ENCODE assay signal across 11 cellular contexts in the genomic region with DNA sequence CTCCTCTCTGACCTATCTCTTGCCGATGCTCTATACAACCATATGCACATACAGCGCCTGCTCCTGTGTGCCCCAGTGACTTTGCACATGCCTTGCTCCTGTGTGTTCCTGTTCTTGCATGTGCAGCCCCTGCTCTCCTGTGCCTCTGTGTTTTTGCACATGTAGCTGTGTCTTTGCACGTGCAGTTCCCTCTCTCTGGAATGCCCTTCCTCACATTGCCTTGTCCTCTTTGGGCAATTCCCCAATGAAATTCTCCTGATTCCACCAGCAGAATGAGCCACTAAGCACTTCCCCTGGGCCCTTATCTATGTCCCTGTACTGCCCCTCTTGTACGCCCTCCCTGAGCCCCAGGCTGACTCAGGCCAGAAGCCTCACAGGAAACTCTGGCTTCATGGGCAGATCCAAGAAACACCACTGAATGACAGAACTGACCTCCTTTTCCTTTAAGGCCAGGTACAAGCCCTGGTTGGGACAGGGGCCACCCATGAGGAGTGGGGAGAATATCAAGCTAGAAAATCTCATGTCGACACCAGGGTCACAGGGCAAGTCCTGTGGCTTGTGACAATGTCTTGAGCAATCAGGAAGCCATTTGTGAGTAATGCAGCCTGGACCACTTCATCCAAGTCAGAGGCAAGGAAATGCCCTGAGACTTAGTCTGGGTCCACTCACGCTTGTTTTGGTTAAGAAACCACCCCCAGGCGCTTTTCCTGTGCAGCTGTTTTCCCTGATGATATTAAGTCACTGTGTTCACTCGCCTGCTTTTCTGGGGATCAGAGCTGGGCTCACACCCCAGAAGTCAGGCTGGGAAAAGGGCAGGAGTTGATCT. TPM values are rescaled to one million over a fixed set of nuclear protein-coding genes. Genes with fewer than 3 reads are reported as not detected.
DNase-seq lines count a peak whose midpoint lies in the region; ATAC-seq and TF ChIP-seq lines count a peak whose summit lies in the region.
"Had no signal": no experiment of that assay in that cellular context is flagged by ENCODE, and none has a peak within 500 bp of the region (broad histone marks: within the 10 kb centered on the region; RNA-seq: fewer than 3 reads in every experiment).

No MANE protein-coding gene starts in this region.

- H3K4me2 ChIP-seq in IMR-90 (ENCODE audit: low read depth, low read length) (peak overlapping the region; percentile 61), mammary epithelial cell (ENCODE audit: insufficient read depth, low read depth, low read length) (peak overlapping the region; percentile 39)

- BruUV-seq in IMR-90 (replicated peaks; lab: Mats Ljungman, UMichigan): no TSS peak
- BruUV-seq in mammary epithelial cell (replicated peaks; lab: Mats Ljungman, UMichigan): no TSS peak

- H3K27ac ChIP-seq in IMR-90 (ENCODE audit: insufficient read depth, low read length): peak overlapping the region; percentile 89
- peak overlapping the region; percentile 14 for H3K27ac ChIP-seq in mammary epithelial cell (ENCODE audit: insufficient read depth, low read depth, low read length)
- H3K27ac ChIP-seq in left lung: peak overlapping the region in 1 of 2 donors; percentile 60

- H3K9me3 ChIP-seq in IMR-90 (ENCODE audit: control insufficient read depth, insufficient read depth, low read length) (no peaks in the 10 kb centered on the region), mammary epithelial cell (replicated peaks; ENCODE audit: insufficient read depth, low read length) (no peaks in the 10 kb centered on the region), left lung (no peaks in the 10 kb centered on the region)

- no peak overlapping the region for H3K27ac Mint-ChIP-seq in progenitor cell of endocrine pancreas

- H3K18ac ChIP-seq in IMR-90 (ENCODE audit: low read depth, low read length): peak overlapping the region; percentile 89

- peak; percentile 40; the same call in 1 of the 2 replicates for TF ChIP-seq POLR2A in IMR-90 (IDR thresholded peaks at IDR 0.05; ENCODE audit: low read depth, low read length)

- H3K4ac ChIP-seq in IMR-90 (ENCODE audit: low read depth, low read length): peak overlapping the region; percentile 97

- intact Hi-C loops in IMR-90 (cut with micrococcal nuclease) (loop anchor here (2.0 to 10.0 kb wide), 3 partner anchors 50 to 244 kb away; no protein-coding TSS in a partner anchor), mammary epithelial cell (cut with micrococcal nuclease) (loop anchor here (1.0 to 5.0 kb wide), 3 partner anchors 17 to 244 kb away; no protein-coding TSS in a partner anchor), left lung (cut with DNase I) (no loop called here)

- H4K5ac ChIP-seq in IMR-90 (ENCODE audit: low read depth, low read length): peak overlapping the region; percentile 56; the same call in 1 of the 2 replicates

- H3K27me3 ChIP-seq in IMR-90 (ENCODE audit: control insufficient read depth, insufficient read depth, low read length) (no peaks in the 10 kb centered on the region), mammary epithelial cell (ENCODE audit: insufficient read depth, low read length) (no peaks in the 10 kb centered on the region), left lung (peaks cover 6 to 29% of the 10 kb centered on the region in 2 donors)

- H4K8ac ChIP-seq in IMR-90 (ENCODE audit: low read depth in 2 of 2, low read length in 2 of 2): peak overlapping the region; percentile 62 to 93

- H3K27me3 Mint-ChIP-seq in progenitor cell of endocrine pancreas: peaks cover 56% of the 10 kb centered on the region

- H4K20me1 ChIP-seq in IMR-90 (ENCODE audit: insufficient read depth, low read length): peaks cover 7% of the 10 kb centered on the region; the same call in 1 of the 2 replicates
- H4K20me1 ChIP-seq in mammary epithelial cell (ENCODE audit: insufficient read depth, low read length): no peaks in the 10 kb centered on the region

- H2AK5ac ChIP-seq in IMR-90 (ENCODE audit: low read depth, low read length): peak overlapping the region; percentile 100

- in situ Hi-C loops in IMR-90 (cut with MboI; ENCODE audit: low sequenced_read_pairs): no loop called here
- in situ Hi-C loops in mammary epithelial cell (cut with MboI; ENCODE audit: low sequenced_read_pairs in 2 of 2): no loop called here

- CTCF ChIA-PET in IMR-90 (lab: Yijun Ruan, JAX) (interaction anchor here (0.5 to 5.4 kb wide), 8 partner anchors 9 to 473 kb away, joined by 3 to 48 read pairs (median 4); no protein-coding TSS in a partner anchor), mammary epithelial cell (lab: Charles Lee; ENCODE audit: low non-redundant PET) (interaction anchor here (0.5 to 2.2 kb wide), 4 partner anchors 49 to 207 kb away, joined by 3 to 29 read pairs (median 6); no protein-coding TSS in a partner anchor), GM10248 (lab: Yijun Ruan, JAX) (interaction anchor here (1.0 to 7.3 kb wide), 22 partner anchors 8 to 326 kb away, joined by 3 to 109 read pairs (median 6); no protein-coding TSS in a partner anchor)

- H3K4me3 ChIP-seq in IMR-90 (ENCODE audit: insufficient read depth, low read depth, low read length): no peak overlapping the region
- no peak overlapping the region for H3K4me3 ChIP-seq in mammary epithelial cell (replicated peaks in 1 of 3; ENCODE audit: insufficient read depth in 1 of 3, low read depth in 2 of 3, low read length in 3 of 3)
- H3K4me3 ChIP-seq in left lung: no peak overlapping the region

- H3K56ac ChIP-seq in IMR-90 (ENCODE audit: extremely low read depth, insufficient read depth, low read length): peak overlapping the region; percentile 90

- ATAC-seq in IMR-90 (ENCODE audit: low read depth) (peak; percentile 63), left lung (peak; percentile 56), HG02759 (IDR thresholded peaks at IDR 0.05; ENCODE audit: unreplicated experiment) (no peak)

- no peak overlapping the region for H3K4me3 Mint-ChIP-seq in progenitor cell of endocrine pancreas (ENCODE audit: low read depth)
- H3K4me3 Mint-ChIP-seq: CD8-positive, alpha-beta memory T cell had no signal

- H3K4me1 ChIP-seq in IMR-90 (ENCODE audit: control insufficient read depth, insufficient read depth, low read length) (peaks cover 38% of the 10 kb centered on the region), mammary epithelial cell (ENCODE audit: insufficient read depth, low read length) (peaks cover 55% of the 10 kb centered on the region), left lung (peaks cover 7 to 47% of the 10 kb centered on the region in 2 donors)

- H3K79me2 ChIP-seq in mammary epithelial cell (ENCODE audit: insufficient read depth, low read length): peaks cover 34% of the 10 kb centered on the region

- peak overlapping the region; percentile 97 for H2BK120ac ChIP-seq in IMR-90 (ENCODE audit: low read depth, low read length)

- POLR2A ChIA-PET in IMR-90 (lab: Charles Lee; ENCODE audit: unreplicated experiment): interaction anchor here (0.8 kb wide), 1 partner anchor 13 kb away, joined by 4 read pairs; no protein-coding TSS in a partner anchor
- POLR2A ChIA-PET in GM10248 (lab: Yijun Ruan, JAX): no interaction called here

- H3K36me3 Mint-ChIP-seq in progenitor cell of endocrine pancreas (ENCODE audit: insufficient read depth): no peaks in the 10 kb centered on the region
- H3K36me3 Mint-ChIP-seq: CD8-positive, alpha-beta memory T cell had no signal

- no peaks in the 10 kb centered on the region; the same call in 1 of the 2 replicates for H3K36me3 ChIP-seq in IMR-90 (ENCODE audit: control insufficient read depth, insufficient read depth, low read length)
- no peaks in the 10 kb centered on the region for H3K36me3 ChIP-seq in mammary epithelial cell (ENCODE audit: insufficient read depth, low read length)
- no peaks in the 10 kb centered on the region for H3K36me3 ChIP-seq in left lung

- H3K4me1 Mint-ChIP-seq in progenitor cell of endocrine pancreas (ENCODE audit: low read depth): no peaks in the 10 kb centered on the region

- H4K91ac ChIP-seq in IMR-90 (ENCODE audit: insufficient read depth, low read depth, low read length): peak overlapping the region; percentile 90

- TF ChIP-seq CTCF in IMR-90 (conservative IDR thresholded peaks at IDR 0.05; ENCODE audit: low read depth, low read length): no peak
- no peak for TF ChIP-seq CTCF in mammary epithelial cell (conservative IDR thresholded peaks at IDR 0.05 in 1 of 2, IDR thresholded peaks at IDR 0.05 in 1 of 2; ENCODE audit: extremely low read depth in 1 of 2, insufficient read depth in 1 of 2, low read depth in 1 of 2, low read length in 2 of 2)
- TF ChIP-seq CTCF in left lung (IDR thresholded peaks at IDR 0.05): no peak
- no peak for TF ChIP-seq CTCF in GM10248 (IDR thresholded peaks at IDR 0.05; ENCODE audit: control extremely low read depth, extremely low read depth, low read depth, missing control alignments)
- no peak for TF ChIP-seq CTCF in progenitor cell of endocrine pancreas (IDR thresholded peaks at IDR 0.05; ENCODE audit: unreplicated experiment)

- DNase-seq in 8988T: peak; percentile 76
- DNase-seq in IMR-90: peak; percentile 99
- peak; percentile 94 for DNase-seq in mammary epithelial cell
- peak in 1 of 2 donors; percentile 48 for DNase-seq in left lung
- DNase-seq in GM10248 (ENCODE audit: extremely low spot score): no peak
- no peak for DNase-seq in NCI-H69 (lab: John Stamatoyannopoulos, UW)
- no peak for DNase-seq in progenitor cell of endocrine pancreas (ENCODE audit: low spot score, unreplicated experiment)
- DNase-seq: effector CD4-positive, alpha-beta T cell; SHP77 treated with DMSO at 0.1 percent for 48 hours had no signal

- dilution Hi-C loops in IMR-90 (cut with HindIII; ENCODE audit: low sequenced_read_pairs, unreplicated experiment) (no loop called here), mammary epithelial cell (cut with HindIII; ENCODE audit: low sequenced_read_pairs) (no loop called here)

- 94% methylated on average over 2 of the region's 8 CpGs; no CpG with 5 or more reads in 1 of the 2 experiments for WGBS in IMR-90 (ENCODE audit: extremely low coverage in 2 of 2, insufficient read length in 1 of 2), 2 experiments
- 48% methylated on average over 8 of the region's 8 CpGs for WGBS in mammary epithelial cell (ENCODE audit: low coverage, missing lambda C conversion rate)

- H3K9ac ChIP-seq in IMR-90 (ENCODE audit: low read depth, low read length): peak overlapping the region; percentile 46; the same call in 1 of the 2 replicates
- no peak overlapping the region for H3K9ac ChIP-seq in mammary epithelial cell (ENCODE audit: insufficient read depth, low read length)

- H2BK15ac ChIP-seq in IMR-90 (ENCODE audit: low read depth, low read length): peak overlapping the region; percentile 90

- H2AK9ac ChIP-seq in IMR-90 (replicated peaks; ENCODE audit: low read depth, low read length, poor library complexity): peak overlapping the region; percentile 93

- peak overlapping the region; percentile 96 for H3K23ac ChIP-seq in IMR-90 (ENCODE audit: low read depth, low read length)

- TF ChIP-seq RAD21 in IMR-90 (IDR thresholded peaks at IDR 0.05; ENCODE audit: low read length): no peak

- H3K14ac ChIP-seq in IMR-90 (replicated peaks; ENCODE audit: low read depth, low read length): peak overlapping the region; percentile 93

- H3K9me1 ChIP-seq in IMR-90 (ENCODE audit: insufficient read depth, low read length): peaks cover 46% of the 10 kb centered on the region

- H2BK20ac ChIP-seq in IMR-90 (ENCODE audit: low read depth, low read length): peak overlapping the region; percentile 98

- peaks cover 4 to 70% of the 10 kb centered on the region in 2 experiments; a peak in 3 of 4 replicates for H3K79me1 ChIP-seq in IMR-90 (ENCODE audit: low read depth in 1 of 2, low read length in 2 of 2)

- H3K9me3 Mint-ChIP-seq in progenitor cell of endocrine pancreas (ENCODE audit: low read depth): no peaks in the 10 kb centered on the region

- H2AFZ ChIP-seq in IMR-90 (replicated peaks; ENCODE audit: low read length, poor library complexity): peak overlapping the region; percentile 74
- no peak overlapping the region for H2AFZ ChIP-seq in mammary epithelial cell (ENCODE audit: low read depth, low read length)

- peak overlapping the region; percentile 97 for H2BK5ac ChIP-seq in IMR-90 (ENCODE audit: low read depth, low read length, poor library complexity, severe bottlenecking)

RNA-seq across cellular contexts. Expression of gene ARHGAP22, which starts 1.9 kb away (rescaled TPM):
- total RNA-seq in IMR-90 (2012; rRNA removed) (28.3 and 35.3 TPM in 2 replicates), mammary epithelial cell (10 to 100 TPM; 32.7 to 44.3 TPM), left lung (10 to 100 TPM in 1 of 2 donors, 1 to 10 TPM in 1; 5.2 to 10.4 TPM), progenitor cell of endocrine pancreas (3.8 and 4.7 TPM in 2 replicates)
- polyA plus RNA-seq in IMR-90 (2012; rRNA removed) (30.2 and 34.0 TPM in 2 replicates), mammary epithelial cell (10.1 TPM)
- polyA plus RNA-seq in IMR-90 (2012; cell fraction: cytosol; rRNA removed): 18.9 and 22.2 TPM in 2 replicates
- polyA plus RNA-seq in IMR-90 (2012; cell fraction: nucleus; rRNA removed; ENCODE audit: low replicate concordance): 58.0 and 67.0 TPM in 2 replicates
- polyA minus RNA-seq in mammary epithelial cell: 9.8 TPM
- total RNA-seq: CD8-positive, alpha-beta memory T cell had no signal
- polyA plus RNA-seq: CD8-positive, alpha-beta memory T cell had no signal

Comparison
In these comparisons a context has a peak if more than half of its experiments do, and no peak if none do; other contexts are left out.
1. DNase-seq: peak in 8988T (single experiment), IMR-90 (single experiment) and mammary epithelial cell (single experiment); none in GM10248 (single experiment), NCI-H69 (single experiment) and progenitor cell of endocrine pancreas (single experiment).
2. intact Hi-C loops: an anchor here in IMR-90 (2.0 to 10.0 kb wide) and mammary epithelial cell (1.0 to 5.0 kb wide); none called in left lung.